2 cellular contexts compared by ENCODE assay signal in genomic region chr20:33676652-33677645, GRCh38.
TF ChIP-seq lines count a peak whose summit lies in the region.

No MANE protein-coding gene starts in this region.

TF ChIP-seq in IMR-90, 13 proteins besides CTCF, POLR2A, EP300 and RAD21:
- TF ChIP-seq NFE2L2 (IDR thresholded peaks at IDR 0.05; ENCODE audit: low read depth, low read length): no peak
- TF ChIP-seq SMC3 (IDR thresholded peaks at IDR 0.05; ENCODE audit: low read depth, low read length): no peak
- TF ChIP-seq MAFK (IDR thresholded peaks at IDR 0.05; ENCODE audit: low read depth, low read length): no peak
- TF ChIP-seq CEBPB (IDR thresholded peaks at IDR 0.05; ENCODE audit: low read depth, low read length): no peak
- no peak for TF ChIP-seq FOS (IDR thresholded peaks at IDR 0.05; ENCODE audit: low read depth, low read length)
- no peak for TF ChIP-seq CHD1 (IDR thresholded peaks at IDR 0.05; ENCODE audit: low read depth, low read length)
- no peak for TF ChIP-seq BHLHE40 (IDR thresholded peaks at IDR 0.05; ENCODE audit: low read depth, low read length)
- no peak for TF ChIP-seq ELK1 (IDR thresholded peaks at IDR 0.05; ENCODE audit: borderline replicate concordance, low read depth, low read length)
- TF ChIP-seq RCOR1 (IDR thresholded peaks at IDR 0.05; ENCODE audit: insufficient replicate concordance, low read length): no peak
- no peak for TF ChIP-seq MXI1 (IDR thresholded peaks at IDR 0.05; ENCODE audit: borderline replicate concordance, low read depth, low read length)
- no peak for TF ChIP-seq MAZ (IDR thresholded peaks at IDR 0.05; ENCODE audit: borderline replicate concordance, low read depth, low read length)
- TF ChIP-seq RFX5 (IDR thresholded peaks at IDR 0.05; ENCODE audit: low read depth, low read length): no peak
- no peak for TF ChIP-seq USF2 (IDR thresholded peaks at IDR 0.05; ENCODE audit: low read depth, low read length)

TF ChIP-seq in H1, 55 proteins besides CTCF, POLR2A, EP300 and RAD21:
- TF ChIP-seq BCL11A (IDR thresholded peaks at IDR 0.05; ENCODE audit: low read depth in 2 of 2, low read length in 2 of 2) (no peak), POLR2AphosphoS5 (IDR thresholded peaks at IDR 0.05; ENCODE audit: low read depth, low read length) (peak; percentile 30; the same call in 1 of the 2 replicates), ZNF274 (IDR thresholded peaks at IDR 0.05; ENCODE audit: borderline replicate concordance, extremely low read depth, low read length) (no peak), CTBP2 (IDR thresholded peaks at IDR 0.05; ENCODE audit: borderline replicate concordance, insufficient read depth, insufficient read length, low read length) (no peak)
TF ChIP-seq in H1: peak in this region for 1.
